Comparison of ENCODE assay signal across 10 cellular contexts in genomic region chr3:34212671-34213070, GRCh38.
DNase-seq lines count a peak whose midpoint lies in the region; ATAC-seq, FAIRE-seq and TF ChIP-seq lines count a peak whose summit lies in the region.
"Had no signal": no experiment of that assay in that cellular context is flagged by ENCODE, and none has a peak within 500 bp of the region (broad histone marks: within the 10 kb centered on the region; RNA-seq: fewer than 3 reads in every experiment).

No MANE protein-coding gene starts in this region.

- BruUV-seq in A673 (replicated peaks; lab: Mats Ljungman, UMichigan), result no TSS peak

- DNase-seq in A673 (ENCODE audit: low spot score) (peak; percentile 92), NCI-H146 treated with DMSO at 0.1 percent for 48 hours (lab: John Stamatoyannopoulos, UW; ENCODE audit: unreplicated experiment) (peak; percentile 30), bronchial epithelial cell (ENCODE audit: low read depth) (peak; percentile 43), lower lobe of right lung (no peak), cortex of kidney (lab: John Stamatoyannopoulos, UW) (no peak), amniotic stem cell (lab: John Stamatoyannopoulos, UW) (no peak), T-helper 17 cell (no peak)
- no peak for DNase-seq in activated T-helper 2 cell treated with anti-CD3 and anti-CD28 coated beads, Interferon-gamma antibody, Interleukin-2, Interleukin-4, amounts not matched to agents 10 μg/mL and 5 μg/mL and 100 μg/mL, durations not matched to agents 14 hours and 24 hours and 36 hours (ENCODE audit: low spot score)

- peaks cover 83% of the 10 kb centered on the region for H3K4me1 ChIP-seq in A673 (ENCODE audit: insufficient read depth, low read length, poor library complexity, severe bottlenecking)
- H3K4me1 ChIP-seq in lower lobe of right lung, result peaks cover 9% of the 10 kb centered on the region

- no peaks in the 10 kb centered on the region for H3K4me1 Mint-ChIP-seq in T-helper 17 cell
- H3K4me1 Mint-ChIP-seq in activated T-helper 2 cell treated with anti-CD3 and anti-CD28 coated beads, Interferon-gamma antibody, Interleukin-2, Interleukin-4, amounts not matched to agents 10 μg/mL and 5 μg/mL and 100 μg/mL, durations not matched to agents 14 hours and 24 hours and 36 hours (ENCODE audit: low read depth), result no peaks in the 10 kb centered on the region
- H3K4me1 Mint-ChIP-seq: activated T-helper 17 cell treated with anti-CD3 and anti-CD28 coated beads, Interleukin-2, amount 50 U/mL, for 72 hours had no signal

- H3K36me3 ChIP-seq in A673 (ENCODE audit: insufficient read depth, low read length, poor library complexity, severe bottlenecking), result no peaks in the 10 kb centered on the region
- H3K36me3 ChIP-seq in bronchial epithelial cell (ENCODE audit: control insufficient read depth, insufficient read depth, low read length), result no peaks in the 10 kb centered on the region
- no peaks in the 10 kb centered on the region for H3K36me3 ChIP-seq in lower lobe of right lung

- POLR2A ChIA-PET in A673 (lab: Charles Lee; ENCODE audit: low non-redundant PET), result interaction anchor here (0.7 kb wide), 1 partner anchor 11 kb away, joined by 3 read pairs; no protein-coding TSS in a partner anchor

- intact Hi-C loops in A673 (cut with micrococcal nuclease; ENCODE audit: unreplicated experiment) (no loop called here), lower lobe of right lung (cut with DNase I) (no loop called here)
- intact Hi-C loops in activated T-helper 2 cell treated with anti-CD3 and anti-CD28 coated beads, Interferon-gamma antibody, Interleukin-2, Interleukin-4, amounts not matched to agents 10 μg/mL and 5 μg/mL and 100 μg/mL, durations not matched to agents 14 hours and 24 hours and 36 hours (cut with micrococcal nuclease), result no loop called here

- H3K27ac ChIP-seq in A673 (ENCODE audit: low read depth, low read length, poor library complexity, severe bottlenecking), result peak overlapping the region; percentile 68
- no peak overlapping the region for H3K27ac ChIP-seq in lower lobe of right lung

- no peak overlapping the region for H3K4me3 ChIP-seq in A673 (ENCODE audit: low read depth, low read length, poor library complexity, severe bottlenecking)
- H3K4me3 ChIP-seq in bronchial epithelial cell (ENCODE audit: low read depth, low read length), result no peak overlapping the region
- H3K4me3 ChIP-seq in lower lobe of right lung, result no peak overlapping the region
- H3K4me3 ChIP-seq: GM12878 had no signal

- no peak for FAIRE-seq in bronchial epithelial cell (lab: Jason Lieb, UNC)
- FAIRE-seq: GM12878 had no signal

- no peaks in the 10 kb centered on the region for H3K9me3 Mint-ChIP-seq in activated T-helper 2 cell treated with anti-CD3 and anti-CD28 coated beads, Interferon-gamma antibody, Interleukin-2, Interleukin-4, amounts not matched to agents 10 μg/mL and 5 μg/mL and 100 μg/mL, durations not matched to agents 14 hours and 24 hours and 36 hours
- H3K9me3 Mint-ChIP-seq: activated T-helper 17 cell treated with anti-CD3 and anti-CD28 coated beads, Interleukin-2, amount 50 U/mL, for 72 hours had no signal

- TF ChIP-seq CTCF in A673 (conservative IDR thresholded peaks at IDR 0.05; ENCODE audit: low read depth, low read length) (no peak), bronchial epithelial cell (IDR thresholded peaks at IDR 0.05; ENCODE audit: insufficient read depth, low read length, severe bottlenecking) (no peak), lower lobe of right lung (IDR thresholded peaks at IDR 0.05) (no peak)

- H3K4me3 Mint-ChIP-seq in T-helper 17 cell, result no peak overlapping the region
- no peak overlapping the region for H3K4me3 Mint-ChIP-seq in activated T-helper 2 cell treated with anti-CD3 and anti-CD28 coated beads, Interferon-gamma antibody, Interleukin-2, Interleukin-4, amounts not matched to agents 10 μg/mL and 5 μg/mL and 100 μg/mL, durations not matched to agents 14 hours and 24 hours and 36 hours (ENCODE audit: low read depth)
- H3K4me3 Mint-ChIP-seq: activated T-helper 17 cell treated with anti-CD3 and anti-CD28 coated beads, Interleukin-2, amount 50 U/mL, for 72 hours had no signal

- H3K27me3 Mint-ChIP-seq in T-helper 17 cell, result peaks cover 14% of the 10 kb centered on the region
- H3K27me3 Mint-ChIP-seq in activated T-helper 2 cell treated with anti-CD3 and anti-CD28 coated beads, Interferon-gamma antibody, Interleukin-2, Interleukin-4, amounts not matched to agents 10 μg/mL and 5 μg/mL and 100 μg/mL, durations not matched to agents 14 hours and 24 hours and 36 hours (ENCODE audit: low read depth), result peaks cover 2% of the 10 kb centered on the region
- H3K27me3 Mint-ChIP-seq: activated T-helper 17 cell treated with anti-CD3 and anti-CD28 coated beads, Interleukin-2, amount 50 U/mL, for 72 hours had no signal

- CTCF ChIA-PET in A673 (lab: Charles Lee), result interaction anchor here (1.1 kb wide), 1 partner anchor 48 kb away, joined by 3 read pairs; no protein-coding TSS in a partner anchor

- ATAC-seq in lower lobe of right lung (peak; percentile 90 to 94), T-helper 17 cell (no peak)
- ATAC-seq: activated T-helper 17 cell treated with anti-CD3 and anti-CD28 coated beads, Interleukin-2, amount 50 U/mL, for 72 hours had no signal

- no peak overlapping the region for H3K27ac Mint-ChIP-seq in T-helper 17 cell
- no peak overlapping the region for H3K27ac Mint-ChIP-seq in activated T-helper 2 cell treated with anti-CD3 and anti-CD28 coated beads, Interferon-gamma antibody, Interleukin-2, Interleukin-4, amounts not matched to agents 10 μg/mL and 5 μg/mL and 100 μg/mL, durations not matched to agents 14 hours and 24 hours and 36 hours
- H3K27ac Mint-ChIP-seq: activated T-helper 17 cell treated with anti-CD3 and anti-CD28 coated beads, Interleukin-2, amount 50 U/mL, for 72 hours had no signal

- H3K36me3 Mint-ChIP-seq in T-helper 17 cell (ENCODE audit: low read depth), result no peaks in the 10 kb centered on the region
- H3K36me3 Mint-ChIP-seq in activated T-helper 2 cell treated with anti-CD3 and anti-CD28 coated beads, Interferon-gamma antibody, Interleukin-2, Interleukin-4, amounts not matched to agents 10 μg/mL and 5 μg/mL and 100 μg/mL, durations not matched to agents 14 hours and 24 hours and 36 hours (ENCODE audit: low read depth), result no peaks in the 10 kb centered on the region

- H3K27me3 ChIP-seq in A673 (replicated peaks; ENCODE audit: insufficient read depth, low read depth, low read length, poor library complexity) (no peaks in the 10 kb centered on the region), bronchial epithelial cell (ENCODE audit: control insufficient read depth, insufficient read depth, low read length) (no peaks in the 10 kb centered on the region), lower lobe of right lung (ENCODE audit: low read depth) (no peaks in the 10 kb centered on the region)

- H3K9me3 ChIP-seq in A673 (ENCODE audit: low read depth, low read length, poor library complexity, severe bottlenecking) (no peaks in the 10 kb centered on the region), lower lobe of right lung (no peaks in the 10 kb centered on the region), T-helper 17 cell (ENCODE audit: control insufficient read depth, low read length, poor library complexity, severe bottlenecking) (no peaks in the 10 kb centered on the region)

Comparison
In these comparisons a context has a peak if more than half of its experiments do, and no peak if none do; other contexts are left out.
1. DNase-seq: peak in A673 (single experiment), NCI-H146 treated with DMSO at 0.1 percent for 48 hours (single experiment) and bronchial epithelial cell (single experiment); none in lower lobe of right lung (single experiment), cortex of kidney (single experiment), amniotic stem cell (single experiment), T-helper 17 cell (0 of 3) and activated T-helper 2 cell treated with anti-CD3 and anti-CD28 coated beads, Interferon-gamma antibody, Interleukin-2, Interleukin-4, amounts not matched to agents 10 μg/mL and 5 μg/mL and 100 μg/mL, durations not matched to agents 14 hours and 24 hours and 36 hours (single experiment).